In the genomic region with DNA sequence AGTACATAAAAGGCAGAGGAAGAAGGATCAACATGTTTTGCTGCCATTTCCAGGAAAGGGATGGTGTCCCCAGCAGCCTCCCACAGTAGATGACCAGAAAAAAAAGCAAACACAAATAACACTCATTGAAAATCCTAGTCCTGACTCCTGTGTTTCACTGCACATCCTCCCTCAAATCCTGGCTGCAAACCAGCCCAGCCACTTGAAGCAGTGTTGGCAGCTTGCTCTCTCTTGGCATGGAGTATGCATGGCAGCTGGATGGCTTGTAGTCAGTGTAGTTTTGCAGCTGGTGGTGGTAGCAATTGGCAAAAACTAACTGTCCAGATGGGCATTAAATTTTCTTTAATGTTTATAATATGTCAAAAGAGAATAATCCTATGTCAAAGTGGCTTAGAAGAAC, we compare ENCODE assay signal across 12 cellular contexts.
DNase-seq lines count a peak whose midpoint lies in the region; ATAC-seq lines count a peak whose summit lies in the region.
"Had no signal": no experiment of that assay in that cellular context is flagged by ENCODE, and none has a peak within 500 bp of the region (broad histone marks: within the 10 kb centered on the region; RNA-seq: fewer than 3 reads in every experiment).

No MANE protein-coding gene starts in this region.

- DNase-seq in DMS79 treated with DMSO at 0.1 percent for 48 hours (lab: John Stamatoyannopoulos, UW) (peak; percentile 76), NCI-H2196 (lab: John Stamatoyannopoulos, UW; ENCODE audit: unreplicated experiment) (peak; percentile 62), epidermal melanocyte (ENCODE audit: insufficient read length, low spot score) (peak; percentile 71), myocyte (ENCODE audit: low read depth) (peak; percentile 84), SK-N-DZ (ENCODE audit: low spot score) (no peak), SKM-1 (lab: John Stamatoyannopoulos, UW; ENCODE audit: unreplicated experiment) (no peak), mesenteric fat pad (ENCODE audit: low spot score) (no peak)
- DNase-seq: activated CD4-positive, CD25-positive, alpha-beta regulatory T cell treated with anti-CD3 and anti-CD28 coated beads, Interleukin-2, amount 50 U/mL, for 72 hours; esophagus squamous epithelium; MM.1S; small intestine had no signal

- ATAC-seq in HG03521 (IDR thresholded peaks at IDR 0.05; ENCODE audit: unreplicated experiment), result no peak

Comparison
In these comparisons a context has a peak if more than half of its experiments do, and no peak if none do; other contexts are left out.
1. DNase-seq: peak in DMS79 treated with DMSO at 0.1 percent for 48 hours (single experiment), NCI-H2196 (single experiment), epidermal melanocyte (single experiment) and myocyte (single experiment); none in SK-N-DZ (single experiment), SKM-1 (single experiment) and mesenteric fat pad (single experiment).